8 cellular contexts compared by ENCODE assay signal in genomic region chr4:185425600-185426352, GRCh38. TPM values are rescaled to one million over a fixed set of nuclear protein-coding genes. Genes with fewer than 3 reads are reported as not detected.
DNase-seq lines count a peak whose midpoint lies in the region; ATAC-seq lines count a peak whose summit lies in the region.

UFSP2 (minus strand) TSS chr4:185425964; CDS start chr4:185425868, 96 bp downstream.

- H3K27ac Mint-ChIP-seq in activated CD4-positive, alpha-beta T cell treated with anti-CD3 and anti-CD28 coated beads, Interleukin-2, amount 10 ng/mL, durations not matched to agents 7 days and 5 days = peak within 1 kb of the TSS; percentile 99

- no peaks in the 10 kb centered on the region for H3K27me3 ChIP-seq in BLaER1

- peaks cover 24% of the 10 kb centered on the region for H3K4me1 ChIP-seq in BLaER1

- CTCF ChIA-PET in activated CD4-positive, alpha-beta T cell treated with anti-CD3 and anti-CD28 coated beads, Interleukin-2, amount 10 ng/mL, durations not matched to agents 7 days and 5 days (lab: Charles Lee) = interaction anchor here (0.7 to 2.2 kb wide), 8 partner anchors 8 to 251 kb away, joined by 3 to 9 read pairs (median 4); partner anchors contain the start of genes ANKRD37, LRP2BP and SNX25

- peaks cover 10% of the 10 kb centered on the region for H3K36me3 Mint-ChIP-seq in activated CD4-positive, alpha-beta T cell treated with anti-CD3 and anti-CD28 coated beads, Interleukin-2, amount 10 ng/mL, durations not matched to agents 7 days and 5 days (ENCODE audit: low read depth)

- H3K4me1 Mint-ChIP-seq in activated CD4-positive, alpha-beta T cell treated with anti-CD3 and anti-CD28 coated beads, Interleukin-2, amount 10 ng/mL, durations not matched to agents 7 days and 5 days = peaks cover 32% of the 10 kb centered on the region

- H3K4me3 ChIP-seq in BLaER1 = peak within 1 kb of the TSS; percentile 77

- POLR2A ChIA-PET in activated CD4-positive, alpha-beta T cell treated with anti-CD3 and anti-CD28 coated beads, Interleukin-2, amount 10 ng/mL, durations not matched to agents 7 days and 5 days (lab: Charles Lee) = interaction anchor here (1.8 kb wide), 1 partner anchor 29 kb away, joined by 7 read pairs; the partner anchor contains the start of genes ANKRD37 and LRP2BP

- H3K9me3 ChIP-seq in BLaER1 = no peaks in the 10 kb centered on the region

- H3K36me3 ChIP-seq in BLaER1 = peaks cover 14% of the 10 kb centered on the region

- ATAC-seq in HG03457 (IDR thresholded peaks at IDR 0.05; ENCODE audit: unreplicated experiment) (peak; percentile 94), left colon (peak; percentile 95)

- intact Hi-C loops in left colon (cut with DNase I, micrococcal nuclease) = no loop called here

- H3K4me2 ChIP-seq in BLaER1 = peak within 1 kb of the TSS; percentile 96

- no peaks in the 10 kb centered on the region for H3K27me3 Mint-ChIP-seq in activated CD4-positive, alpha-beta T cell treated with anti-CD3 and anti-CD28 coated beads, Interleukin-2, amount 10 ng/mL, durations not matched to agents 7 days and 5 days

- H4K20me1 ChIP-seq in BLaER1 = no peaks in the 10 kb centered on the region

- no peaks in the 10 kb centered on the region for H3K9me3 Mint-ChIP-seq in activated CD4-positive, alpha-beta T cell treated with anti-CD3 and anti-CD28 coated beads, Interleukin-2, amount 10 ng/mL, durations not matched to agents 7 days and 5 days

- peak; percentile 43 for DNase-seq in GM19240 (ENCODE audit: insufficient read length, low spot score)
- peak; percentile 74 to 85 for DNase-seq in NCI-H526 (lab: John Stamatoyannopoulos, UW)
- DNase-seq in activated CD4-positive, alpha-beta T cell treated with anti-CD3 and anti-CD28 coated beads, Interleukin-2, amount 10 ng/mL, durations not matched to agents 7 days and 5 days = peak; percentile 90
- peak; percentile 17 for DNase-seq in cortex of kidney (lab: John Stamatoyannopoulos, UW)
- peak; percentile 84 to 93 for DNase-seq in left colon
- peak; percentile 79 to 85 for DNase-seq in stimulated activated CD4-positive, alpha-beta T cell treated with anti-CD3 and anti-CD28 coated beads, Interleukin-1b, Interleukin-23, amount 100 ng/mL, for 4 hours (ENCODE audit: low read depth in 2 of 2)

- peak within 1 kb of the TSS; percentile 99 for H3K27ac ChIP-seq in BLaER1

- H3K9ac ChIP-seq in BLaER1 = peak within 1 kb of the TSS; percentile 99

- H3K4me3 Mint-ChIP-seq in activated CD4-positive, alpha-beta T cell treated with anti-CD3 and anti-CD28 coated beads, Interleukin-2, amount 10 ng/mL, durations not matched to agents 7 days and 5 days = peak within 1 kb of the TSS; percentile 89

RNA-seq across cellular contexts. Expression of gene UFSP2, which starts in this region (rescaled TPM):
- 10 to 100 TPM; 17.9 to 20.3 TPM for total RNA-seq in activated CD4-positive, alpha-beta T cell treated with anti-CD3 and anti-CD28 coated beads, Interleukin-2, amount 10 ng/mL, durations not matched to agents 7 days and 5 days
- 10 to 100 TPM; 20.5 to 26.1 TPM for total RNA-seq in left colon

Comparison
In these comparisons a context has a peak if more than half of its experiments do, and no peak if none do; other contexts are left out.
1. Peak in every context shown above with its lines: DNase-seq, ATAC-seq, H3K4me3 ChIP-seq and H3K27ac ChIP-seq.
2. DNase-seq: peak in every context shown above with its lines; median percentile 90 in activated CD4-positive, alpha-beta T cell treated with anti-CD3 and anti-CD28 coated beads, Interleukin-2, amount 10 ng/mL, durations not matched to agents 7 days and 5 days; 88 in left colon; 82 in stimulated activated CD4-positive, alpha-beta T cell treated with anti-CD3 and anti-CD28 coated beads, Interleukin-1b, Interleukin-23, amount 100 ng/mL, for 4 hours; 80 in NCI-H526; 43 in GM19240; 17 in cortex of kidney.